In genomic region chr1:154358519-154358918, GRCh38 we compare ENCODE assay signal across 33 cellular contexts. TPM values are rescaled to one million over a fixed set of nuclear protein-coding genes. Genes with fewer than 3 reads are reported as not detected.
"Had no signal": no experiment of that assay in that cellular context is flagged by ENCODE, and none has a peak within 500 bp of the region (broad histone marks: within the 10 kb centered on the region; RNA-seq: fewer than 3 reads in every experiment).

No MANE protein-coding gene starts in this region.

- H3K4me2 ChIP-seq: smooth muscle cell had no signal

- H3K4me3 ChIP-seq: ovary, psoas muscle, right lobe of liver, sigmoid colon, skin epidermis, smooth muscle cell, spleen, suprapubic skin, testis, tibial artery, transverse colon, upper lobe of right lung, uterus had no signal

- H3K4me1 ChIP-seq: parathyroid adenoma, uterus had no signal

- DNase-seq: naive thymus-derived CD8-positive, alpha-beta T cell; nephron progenitor cell; occipital lobe; ovary; psoas muscle; right cardiac atrium; right lobe of liver; sigmoid colon; spleen; stimulated activated CD4-positive, alpha-beta T cell treated with anti-CD3 and anti-CD28 coated beads, Interleukin-12 subunit alpha, Interleukin-12 subunit beta, amount 100 ng/mL, for 4 hours; stimulated activated CD4-positive, alpha-beta T cell treated with anti-CD3 and anti-CD28 coated beads, Interleukin-1b, Interleukin-23, amount 100 ng/mL, for 48 hours; stimulated activated CD4-positive, alpha-beta T cell treated with anti-CD3 and anti-CD28 coated beads, Interleukin-4, amount 100 ng/mL, for 1 hour; stimulated activated CD4-positive, alpha-beta T cell treated with anti-CD3 and anti-CD28 coated beads, Interleukin-4, amount 100 ng/mL, for 4 hours; stimulated activated CD8-positive, alpha-beta memory T cell treated with anti-CD3 and anti-CD28 coated beads, Interleukin-4, amount 100 ng/mL, for 48 hours; stimulated activated naive CD4-positive, alpha-beta T cell; stimulated activated naive CD8-positive, alpha-beta T cell treated with anti-CD3 and anti-CD28 coated beads, Interleukin-15, amount 100 ng/mL, for 72 hours; stimulated activated naive CD8-positive, alpha-beta T cell treated with anti-CD3 and anti-CD28 coated beads, Interleukin-15, Interleukin-2, amounts not matched to agents 100 U/mL and 50 U/mL, for 24 hours; substantia nigra; testis; tibial artery; transverse colon; upper lobe of right lung; uterus had no signal

- H3K9me3 ChIP-seq: ovary, psoas muscle, right lobe of liver, sigmoid colon, spleen, suprapubic skin, testis, tibial artery, transverse colon, upper lobe of right lung, uterus had no signal

- H3K79me2 ChIP-seq: parathyroid adenoma had no signal

- H3K27me3 ChIP-seq: ovary, right lobe of liver, sigmoid colon, spleen, suprapubic skin, testis, tibial artery, transverse colon, upper lobe of right lung, uterus had no signal

- H3K36me3 ChIP-seq: ovary, right lobe of liver, sigmoid colon, spleen, suprapubic skin, tibial artery, transverse colon, upper lobe of right lung, uterus had no signal

- H2AFZ ChIP-seq: parathyroid adenoma had no signal

- ATAC-seq: naive thymus-derived CD8-positive, alpha-beta T cell; natural killer cell treated with Interleukin-12 subunit alpha and Interleukin-12 subunit beta and Interleukin-15 and Interleukin-18, amount 100 ng/mL, for 72 hours; psoas muscle; right cardiac atrium; right lobe of liver; stimulated activated memory B cell treated with anti-CD40 and anti-IgM and Interleukin-4, amounts not matched to agents 10 μg/mL and 1 μg/mL and 100 μg/mL, for 72 hours; stimulated activated naive CD8-positive, alpha-beta T cell treated with anti-CD3 and anti-CD28 coated beads, Interleukin-15, amount 100 ng/mL, for 72 hours; stimulated activated naive CD8-positive, alpha-beta T cell treated with anti-CD3 and anti-CD28 coated beads, Interleukin-15, Interleukin-2, amounts not matched to agents 100 U/mL and 50 U/mL, for 24 hours; upper lobe of right lung had no signal

- H3K9ac ChIP-seq: parathyroid adenoma had no signal

- H3K27ac ChIP-seq: ovary, parathyroid adenoma, psoas muscle, right lobe of liver, sigmoid colon, skin epidermis, spleen, suprapubic skin, testis, tibial artery, transverse colon, upper lobe of right lung, uterus had no signal

RNA-seq across cellular contexts. Expression of gene AQP10, which starts 37.6 kb away (rescaled TPM):
- total RNA-seq: naive thymus-derived CD8-positive, alpha-beta T cell; natural killer cell treated with Interleukin-12 subunit alpha and Interleukin-12 subunit beta and Interleukin-15 and Interleukin-18, amount 100 ng/mL, for 72 hours; neural crest cell; occipital lobe; osteoblast; psoas muscle; renal cortical epithelial cell; right lobe of liver; sigmoid colon; smooth muscle cell; transverse colon; urinary bladder; uterus had no signal
- polyA plus RNA-seq: naive thymus-derived CD8-positive, alpha-beta T cell; sigmoid colon had no signal
